ENCODE assay signal across 8 cellular contexts in the genomic region with DNA sequence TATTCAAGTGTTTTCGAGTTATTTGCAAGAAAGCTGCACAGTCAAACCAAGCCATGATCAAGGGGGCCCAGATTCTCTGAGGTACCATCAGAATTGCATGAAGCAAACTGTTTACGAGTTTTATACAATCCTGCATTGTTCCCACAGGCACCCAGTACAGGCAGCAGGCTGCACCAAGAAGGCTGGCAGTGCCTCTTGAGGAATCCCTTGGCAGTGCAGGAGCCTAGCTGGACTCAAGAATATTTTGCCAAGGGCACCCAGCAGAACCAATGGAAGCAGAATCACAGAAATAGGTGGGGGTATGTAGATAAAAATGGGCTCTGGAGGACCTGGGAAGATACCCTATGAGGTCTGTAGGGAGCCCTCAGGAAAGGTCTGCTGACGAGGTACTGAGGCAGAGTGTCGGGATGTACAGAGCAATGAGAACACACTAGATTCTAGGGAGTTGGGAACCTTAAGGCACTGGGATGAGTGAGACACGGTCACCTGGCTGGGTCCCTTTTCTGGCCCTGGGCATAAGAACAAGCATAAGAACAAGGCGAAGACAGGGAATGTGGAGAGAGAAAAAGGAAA. TPM values are rescaled to one million over a fixed set of nuclear protein-coding genes. Genes with fewer than 3 reads are reported as not detected.
DNase-seq lines count a peak whose midpoint lies in the region; ATAC-seq and TF ChIP-seq lines count a peak whose summit lies in the region.

No MANE protein-coding gene starts in this region.

- peak; percentile 35 for TF ChIP-seq CTCF in AG09319 (IDR thresholded peaks at IDR 0.05; ENCODE audit: low read depth, low read length)
- TF ChIP-seq CTCF in IMR-90 (conservative IDR thresholded peaks at IDR 0.05; ENCODE audit: low read depth, low read length), result peak; percentile 57
- TF ChIP-seq CTCF in WI38 (IDR thresholded peaks at IDR 0.05; ENCODE audit: low read depth, low read length), result peak; percentile 52

- no peaks in the 10 kb centered on the region for H3K36me3 ChIP-seq in IMR-90 (ENCODE audit: control insufficient read depth, insufficient read depth, low read length)

- TF ChIP-seq POLR2A in IMR-90 (IDR thresholded peaks at IDR 0.05; ENCODE audit: low read depth, low read length), result no peak

- H3K27me3 ChIP-seq in IMR-90 (ENCODE audit: control insufficient read depth, insufficient read depth, low read length), result peaks cover 32% of the 10 kb centered on the region

- H3K9me3 ChIP-seq in IMR-90 (ENCODE audit: control insufficient read depth, insufficient read depth, low read length), result no peaks in the 10 kb centered on the region

- dilution Hi-C loops in IMR-90 (cut with HindIII; ENCODE audit: low sequenced_read_pairs, unreplicated experiment), result no loop called here

- H3K23ac ChIP-seq in IMR-90 (ENCODE audit: low read depth, low read length), result no peak overlapping the region

- TF ChIP-seq RAD21 in IMR-90 (IDR thresholded peaks at IDR 0.05; ENCODE audit: low read length), result peak; percentile 64

- H4K20me1 ChIP-seq in IMR-90 (ENCODE audit: insufficient read depth, low read length), result no peaks in the 10 kb centered on the region

- H3K9ac ChIP-seq in IMR-90 (ENCODE audit: low read depth, low read length), result no peak overlapping the region

- no peaks in the 10 kb centered on the region for H3K4me1 ChIP-seq in IMR-90 (ENCODE audit: control insufficient read depth, insufficient read depth, low read length)

- intact Hi-C loops in IMR-90 (cut with micrococcal nuclease), result loop anchor here (1.0 to 2.0 kb wide), 3 partner anchors 63 to 241 kb away; no protein-coding TSS in a partner anchor

- H3K56ac ChIP-seq in IMR-90 (ENCODE audit: extremely low read depth, insufficient read depth, low read length), result no peak overlapping the region

- no peaks in the 10 kb centered on the region for H3K9me1 ChIP-seq in IMR-90 (ENCODE audit: insufficient read depth, low read length)

- no peak overlapping the region for H2BK5ac ChIP-seq in IMR-90 (ENCODE audit: low read depth, low read length, poor library complexity, severe bottlenecking)

- H2BK15ac ChIP-seq in IMR-90 (ENCODE audit: low read depth, low read length), result no peak overlapping the region

- no peak overlapping the region for H3K4ac ChIP-seq in IMR-90 (ENCODE audit: low read depth, low read length)

- in situ Hi-C loops in IMR-90 (cut with MboI; ENCODE audit: low sequenced_read_pairs), result no loop called here

- no peak overlapping the region for H3K14ac ChIP-seq in IMR-90 (replicated peaks; ENCODE audit: low read depth, low read length)

- H2AK9ac ChIP-seq in IMR-90 (replicated peaks; ENCODE audit: low read depth, low read length, poor library complexity), result no peak overlapping the region

- no peak overlapping the region for H3K4me2 ChIP-seq in IMR-90 (ENCODE audit: low read depth, low read length)

- H4K8ac ChIP-seq in IMR-90 (ENCODE audit: low read depth in 2 of 2, low read length in 2 of 2), result no peak overlapping the region

- CTCF ChIA-PET in IMR-90 (lab: Yijun Ruan, JAX), result interaction anchor here (0.5 to 1.3 kb wide), 5 partner anchors 81 to 411 kb away, joined by 3 to 4 read pairs (median 3); no protein-coding TSS in a partner anchor

- H3K18ac ChIP-seq in IMR-90 (ENCODE audit: low read depth, low read length), result no peak overlapping the region

- BruUV-seq in IMR-90 (replicated peaks; lab: Mats Ljungman, UMichigan), result no TSS peak

- WGBS in IMR-90 (ENCODE audit: extremely low coverage in 2 of 2, insufficient read length in 1 of 2), 2 experiments, result 31% methylated on average over 3 of the region's 6 CpGs; no CpG with 5 or more reads in 1 of the 2 experiments

- no peak overlapping the region for H4K5ac ChIP-seq in IMR-90 (ENCODE audit: low read depth, low read length)

- no peak for DNase-seq in AG09319 (ENCODE audit: extremely low read depth, low read depth)
- DNase-seq in IMR-90, result peak; percentile 52
- DNase-seq in hypothalamus (lab: John Stamatoyannopoulos, UW), result peak in 44 of 51 donors; percentile 1 to 82 (median 36)
- no peak for DNase-seq in T-helper 9 cell
- DNase-seq in kidney glomerular epithelial cell (lab: John Stamatoyannopoulos, UW), result no peak

- H2BK120ac ChIP-seq in IMR-90 (ENCODE audit: low read depth, low read length), result no peak overlapping the region

- H3K4me3 ChIP-seq in IMR-90 (ENCODE audit: insufficient read depth, low read depth, low read length) (no peak overlapping the region), WI38 (ENCODE audit: low read depth, low read length) (no peak overlapping the region)

- no peak overlapping the region for H4K91ac ChIP-seq in IMR-90 (ENCODE audit: insufficient read depth, low read depth, low read length)

- peak overlapping the region; percentile 23 for H2AFZ ChIP-seq in IMR-90 (replicated peaks; ENCODE audit: low read length, poor library complexity)

- no peaks in the 10 kb centered on the region for H3K79me1 ChIP-seq in IMR-90 (ENCODE audit: low read depth in 1 of 2, low read length in 2 of 2)

- no peak overlapping the region for H2BK20ac ChIP-seq in IMR-90 (ENCODE audit: low read depth, low read length)

- no peak overlapping the region for H3K27ac ChIP-seq in IMR-90 (ENCODE audit: insufficient read depth, low read length)

- H2AK5ac ChIP-seq in IMR-90 (ENCODE audit: low read depth, low read length), result no peak overlapping the region

- POLR2A ChIA-PET in IMR-90 (lab: Charles Lee; ENCODE audit: unreplicated experiment), result no interaction called here

- ATAC-seq in IMR-90 (ENCODE audit: low read depth) (peak; percentile 90), HG03045 (IDR thresholded peaks at IDR 0.05; ENCODE audit: unreplicated experiment) (no peak), GM21360 (IDR thresholded peaks at IDR 0.05; ENCODE audit: unreplicated experiment) (no peak)

TF ChIP-seq in IMR-90, 13 proteins besides CTCF, POLR2A, EP300 and RAD21:
- TF ChIP-seq SMC3 (IDR thresholded peaks at IDR 0.05; ENCODE audit: low read depth, low read length), result peak; percentile 53
- TF ChIP-seq MXI1 (IDR thresholded peaks at IDR 0.05; ENCODE audit: borderline replicate concordance, low read depth, low read length), result no peak
- no peak for TF ChIP-seq CHD1 (IDR thresholded peaks at IDR 0.05; ENCODE audit: low read depth, low read length)
- TF ChIP-seq RCOR1 (IDR thresholded peaks at IDR 0.05; ENCODE audit: insufficient replicate concordance, low read length), result no peak
- no peak for TF ChIP-seq CEBPB (IDR thresholded peaks at IDR 0.05; ENCODE audit: low read depth, low read length)
- TF ChIP-seq, protein P1, sequence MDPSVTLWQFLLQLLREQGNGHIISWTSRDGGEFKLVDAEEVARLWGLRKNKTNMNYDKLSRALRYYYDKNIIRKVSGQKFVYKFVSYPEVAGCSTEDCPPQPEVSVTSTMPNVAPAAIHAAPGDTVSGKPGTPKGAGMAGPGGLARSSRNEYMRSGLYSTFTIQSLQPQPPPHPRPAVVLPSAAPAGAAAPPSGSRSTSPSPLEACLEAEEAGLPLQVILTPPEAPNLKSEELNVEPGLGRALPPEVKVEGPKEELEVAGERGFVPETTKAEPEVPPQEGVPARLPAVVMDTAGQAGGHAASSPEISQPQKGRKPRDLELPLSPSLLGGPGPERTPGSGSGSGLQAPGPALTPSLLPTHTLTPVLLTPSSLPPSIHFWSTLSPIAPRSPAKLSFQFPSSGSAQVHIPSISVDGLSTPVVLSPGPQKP (IDR thresholded peaks at IDR 0.05; ENCODE audit: borderline replicate concordance, low read depth, low read length), result no peak

RNA-seq across cellular contexts. Expression of a gene that starts 2.5 kb away (rescaled TPM):
- 0.18 and 0.28 TPM in 2 replicates for total RNA-seq in IMR-90 (2012; rRNA removed)
- 0.60 and 0.62 TPM in 2 replicates for polyA plus RNA-seq in IMR-90 (2012; rRNA removed)
- polyA plus RNA-seq in IMR-90 (2012; cell fraction: cytosol; rRNA removed), result 0.12 and 1.2 TPM in 2 replicates
- polyA plus RNA-seq in IMR-90 (2012; cell fraction: nucleus; rRNA removed; ENCODE audit: low replicate concordance), result 0.36 and 0.63 TPM in 2 replicates

RNA-seq across cellular contexts. Expression of a gene that starts 57.9 kb away (rescaled TPM):
- total RNA-seq in IMR-90 (2012; rRNA removed), result 0.90 and 1.1 TPM in 2 replicates
- 0.34 and 0.58 TPM in 2 replicates for polyA plus RNA-seq in IMR-90 (2012; rRNA removed)
- 0.05 and 0.14 TPM in 2 replicates for polyA plus RNA-seq in IMR-90 (2012; cell fraction: cytosol; rRNA removed)
- polyA plus RNA-seq in IMR-90 (2012; cell fraction: nucleus; rRNA removed; ENCODE audit: low replicate concordance), result 0.08 and 1.2 TPM in 2 replicates

Comparison
In these comparisons a context has a peak if more than half of its experiments do, and no peak if none do; other contexts are left out.
1. DNase-seq: peak in IMR-90 (single experiment) and hypothalamus (44 of 51); none in AG09319 (single experiment), T-helper 9 cell (single experiment) and kidney glomerular epithelial cell (single experiment).
2. Peak in every context shown above with its lines, with median percentiles within 50 percentile points of each other: CTCF ChIP-seq.